Comparison of ENCODE assay signal across 11 cellular contexts in genomic region chr11:440065-441042, GRCh38. TPM values are rescaled to one million over a fixed set of nuclear protein-coding genes. Genes with fewer than 3 reads are reported as not detected.
A peak's percentile ranks its signal among the peaks of the same experiment; 100 is the strongest.
DNase-seq lines count a peak whose midpoint lies in the region; ATAC-seq and TF ChIP-seq lines count a peak whose summit lies in the region.
"Had no signal": no experiment of that assay in that cellular context is flagged by ENCODE, and none has a peak within 500 bp of the region (broad histone marks: within the 10 kb centered on the region; RNA-seq: fewer than 3 reads in every experiment).

No MANE protein-coding gene starts in this region.

- DNase-seq in mammary epithelial cell (no peak), midbrain (lab: John Stamatoyannopoulos, UW) (peak; percentile 0), NCI-H1930 (lab: John Stamatoyannopoulos, UW) (no peak), NCI-H1417 treated with DMSO at 0.1 percent for 48 hours (lab: John Stamatoyannopoulos, UW) (no peak)
- no peak for DNase-seq in NK-92 treated with Interleukin-12 subunit alpha and Interleukin-12 subunit beta, amount 100 ng/mL, for 24 hours (lab: John Stamatoyannopoulos, UW)
- DNase-seq: activated effector memory CD4-positive, alpha-beta T cell treated with Interleukin-2 at 50 U/mL for 16 hours; glutamatergic neuron had no signal

- H3K9me3 ChIP-seq in DOHH2 (ENCODE audit: control insufficient read depth, insufficient read depth, low read length) (no peaks in the 10 kb centered on the region), mammary epithelial cell (replicated peaks; ENCODE audit: insufficient read depth, low read length) (no peaks in the 10 kb centered on the region)
- H3K9me3 ChIP-seq: thoracic aorta had no signal

- H4K20me1 ChIP-seq in DOHH2 (ENCODE audit: control insufficient read depth, insufficient read depth, low read depth, low read length) (no peaks in the 10 kb centered on the region), mammary epithelial cell (ENCODE audit: insufficient read depth, low read length) (no peaks in the 10 kb centered on the region)

- no TSS peak for BruUV-seq in mammary epithelial cell (replicated peaks; lab: Mats Ljungman, UMichigan)

- peak; percentile 25 for TF ChIP-seq CTCF in DOHH2 (IDR thresholded peaks at IDR 0.05; ENCODE audit: low read depth, low read length, poor library complexity, severe bottlenecking)
- TF ChIP-seq CTCF in mammary epithelial cell (conservative IDR thresholded peaks at IDR 0.05 in 1 of 2, IDR thresholded peaks at IDR 0.05 in 1 of 2; ENCODE audit: extremely low read depth in 1 of 2, insufficient read depth in 1 of 2, low read depth in 1 of 2, low read length in 2 of 2) = peak in 1 of 2 donors; percentile 26

- ATAC-seq in GM19397 (IDR thresholded peaks at IDR 0.05; ENCODE audit: unreplicated experiment) = no peak

- CTCF ChIA-PET in mammary epithelial cell (lab: Charles Lee; ENCODE audit: low non-redundant PET) = no interaction called here

- H3K27me3 ChIP-seq in DOHH2 (ENCODE audit: control insufficient read depth, low read length) = no peaks in the 10 kb centered on the region
- H3K27me3 ChIP-seq in mammary epithelial cell (ENCODE audit: insufficient read depth, low read length) = no peaks in the 10 kb centered on the region

- H2AFZ ChIP-seq in mammary epithelial cell (ENCODE audit: low read depth, low read length) = no peak overlapping the region

- H3K4me2 ChIP-seq in DOHH2 (ENCODE audit: low read length) = no peak overlapping the region; the same call in 1 of the 2 replicates
- peak overlapping the region; percentile 95 for H3K4me2 ChIP-seq in mammary epithelial cell (ENCODE audit: insufficient read depth, low read depth, low read length)

- no peak overlapping the region for H3K9ac ChIP-seq in mammary epithelial cell (ENCODE audit: insufficient read depth, low read length)

- H3K27ac ChIP-seq in DOHH2 (ENCODE audit: low read depth, low read length) = no peak overlapping the region
- no peak overlapping the region for H3K27ac ChIP-seq in mammary epithelial cell (ENCODE audit: insufficient read depth, low read depth, low read length)
- H3K27ac ChIP-seq: thoracic aorta had no signal

- H3K27ac Mint-ChIP-seq in IgD-negative memory B cell = no peak overlapping the region

- intact Hi-C loops in mammary epithelial cell (cut with micrococcal nuclease) = no loop called here

- no peak overlapping the region for H3K4me3 ChIP-seq in DOHH2 (ENCODE audit: low read length)
- peak overlapping the region in 2 of 3 experiments; percentile 67 to 73 for H3K4me3 ChIP-seq in mammary epithelial cell (replicated peaks in 1 of 3; ENCODE audit: insufficient read depth in 1 of 3, low read depth in 2 of 3, low read length in 3 of 3)
- H3K4me3 ChIP-seq: thoracic aorta had no signal

- H3K27me3 Mint-ChIP-seq in IgD-negative memory B cell = no peaks in the 10 kb centered on the region

- 94% methylated on average over 15 of the region's 27 CpGs for WGBS in mammary epithelial cell (ENCODE audit: low coverage, missing lambda C conversion rate)

- H3K79me2 ChIP-seq in DOHH2 (ENCODE audit: control insufficient read depth, low read length) (no peaks in the 10 kb centered on the region), mammary epithelial cell (ENCODE audit: insufficient read depth, low read length) (peaks cover 18% of the 10 kb centered on the region)

- H3K4me3 Mint-ChIP-seq in IgD-negative memory B cell = peak overlapping the region; percentile 34 to 73 (median 59)

- no peaks in the 10 kb centered on the region; the same call in 1 of the 2 replicates for H3F3A ChIP-seq in DOHH2 (ENCODE audit: control insufficient read depth, insufficient read depth)

- in situ Hi-C loops in mammary epithelial cell (cut with MboI; ENCODE audit: low sequenced_read_pairs in 2 of 2) = no loop called here

- H3K36me3 ChIP-seq in DOHH2 (ENCODE audit: control insufficient read depth, low read length) (no peaks in the 10 kb centered on the region), mammary epithelial cell (ENCODE audit: insufficient read depth, low read length) (no peaks in the 10 kb centered on the region)
- H3K36me3 ChIP-seq: thoracic aorta had no signal

- H3K4me1 ChIP-seq in DOHH2 (ENCODE audit: control insufficient read depth, low read length) (peaks cover 11% of the 10 kb centered on the region), mammary epithelial cell (ENCODE audit: insufficient read depth, low read length) (peaks cover 24% of the 10 kb centered on the region)

- no peaks in the 10 kb centered on the region for H3K9me2 ChIP-seq in DOHH2 (replicated peaks; ENCODE audit: control insufficient read depth, low read length)

- dilution Hi-C loops in mammary epithelial cell (cut with HindIII; ENCODE audit: low sequenced_read_pairs) = no loop called here

- H3K4me1 Mint-ChIP-seq in IgD-negative memory B cell = peaks cover 0 to 15% (median 6%) of the 10 kb centered on the region in 3 donors

- H3K36me3 Mint-ChIP-seq in IgD-negative memory B cell = peaks cover 2% of the 10 kb centered on the region

- no peaks in the 10 kb centered on the region for H3K9me3 Mint-ChIP-seq in IgD-negative memory B cell

RNA-seq across cellular contexts. Expression of gene ANO9, which starts 1.5 kb away (rescaled TPM):
- polyA plus RNA-seq in IgD-negative memory B cell (4.9 TPM), mammary epithelial cell (16.6 TPM)
- 10 to 100 TPM; 11.3 to 31.2 TPM for total RNA-seq in mammary epithelial cell
- 12.6 TPM for polyA minus RNA-seq in mammary epithelial cell

RNA-seq across cellular contexts. Expression of gene PTDSS2, which starts 9.7 kb away (rescaled TPM):
- polyA plus RNA-seq in IgD-negative memory B cell (10.9 TPM), mammary epithelial cell (32.6 TPM)
- 10 to 100 TPM; 30.8 to 34.5 TPM for total RNA-seq in mammary epithelial cell
- polyA minus RNA-seq in mammary epithelial cell = 41.4 TPM

RNA-seq across cellular contexts. Expression of gene SIGIRR, which starts 25.6 kb away (rescaled TPM):
- polyA plus RNA-seq in IgD-negative memory B cell (130 TPM), mammary epithelial cell (1.6 TPM)
- 1 to 10 TPM; 1.8 to 5.4 TPM for total RNA-seq in mammary epithelial cell
- polyA minus RNA-seq in mammary epithelial cell = not detected

RNA-seq across cellular contexts. Expression of gene PKP3, which starts 46.3 kb away (rescaled TPM):
- polyA plus RNA-seq in IgD-negative memory B cell (not detected), mammary epithelial cell (149 TPM)
- 100 to 1,000 TPM; 248 to 274 TPM for total RNA-seq in mammary epithelial cell
- 62.8 TPM for polyA minus RNA-seq in mammary epithelial cell

Comparison
In these comparisons a context has a peak if more than half of its experiments do, and no peak if none do; other contexts are left out.
1. RNA of gene SIGIRR, which starts 25.6 kb away (polyA plus RNA-seq): 130 TPM in IgD-negative memory B cell (single experiment); 1.6 TPM in mammary epithelial cell (single experiment); every median in the first group is over 10 times any median in the second.